15 cellular contexts compared by ENCODE assay signal in the genomic region with DNA sequence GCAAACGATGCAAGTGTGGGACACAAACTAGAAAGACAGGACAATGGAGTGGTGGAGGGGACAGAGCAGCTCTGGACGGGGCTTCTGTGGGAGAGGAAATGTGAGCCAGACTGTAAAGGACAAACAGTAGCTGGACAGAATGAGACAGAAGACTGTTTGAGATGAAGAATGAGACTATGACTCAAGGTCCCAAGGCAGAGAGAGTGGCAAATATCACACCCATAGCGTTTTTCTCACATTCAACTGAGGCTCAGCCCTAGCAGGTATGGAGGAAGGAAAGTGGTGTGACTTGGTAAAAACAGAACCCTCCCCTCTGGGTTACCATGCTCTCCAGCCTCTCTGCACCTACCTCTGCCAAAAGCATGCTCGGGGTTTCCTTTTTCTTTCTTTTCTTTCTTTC.
DNase-seq lines count a peak whose midpoint lies in the region; ATAC-seq and TF ChIP-seq lines count a peak whose summit lies in the region.
"Had no signal": no experiment of that assay in that cellular context is flagged by ENCODE, and none has a peak within 500 bp of the region (broad histone marks: within the 10 kb centered on the region; RNA-seq: fewer than 3 reads in every experiment).

No MANE protein-coding gene starts in this region.

- 0 out of 2 replicates have a peak overlapping the region, but pooled peaks have one; percentile 58 for H4K5ac ChIP-seq in IMR-90 (ENCODE audit: low read depth, low read length)

- no peak overlapping the region for H2BK5ac ChIP-seq in IMR-90 (ENCODE audit: low read depth, low read length, poor library complexity, severe bottlenecking)

- H3K27ac Mint-ChIP-seq in endodermal cell, result no peak overlapping the region
- H3K27ac Mint-ChIP-seq: activated CD4-positive, alpha-beta memory T cell treated with anti-CD3 and anti-CD28 coated beads, Interleukin-2, amount 10 ng/mL, durations not matched to agents 7 days and 5 days had no signal

- ATAC-seq in IMR-90 (ENCODE audit: low read depth) (no peak), lower lobe of right lung (no peak), upper lobe of right lung (no peak), HG03354 (IDR thresholded peaks at IDR 0.05; ENCODE audit: poor library complexity, severe bottlenecking, unreplicated experiment) (no peak)
- ATAC-seq: Panc1 had no signal

- no peaks in the 10 kb centered on the region for H3K9me3 Mint-ChIP-seq in endodermal cell
- H3K9me3 Mint-ChIP-seq: activated CD4-positive, alpha-beta memory T cell treated with anti-CD3 and anti-CD28 coated beads, Interleukin-2, amount 10 ng/mL, durations not matched to agents 7 days and 5 days; naive B cell had no signal

- no peak overlapping the region for H3K4me2 ChIP-seq in IMR-90 (ENCODE audit: low read depth, low read length)

- DNase-seq in IMR-90 (no peak), endodermal cell (peak; percentile 29), lower lobe of right lung (no peak), upper lobe of right lung (no peak), NCI-H128 (lab: John Stamatoyannopoulos, UW; ENCODE audit: unreplicated experiment) (no peak)
- DNase-seq in activated CD4-positive, alpha-beta T cell treated with anti-CD3 and anti-CD28 coated beads for 4 hours, result no peak
- DNase-seq: activated CD4-positive, alpha-beta memory T cell treated with anti-CD3 and anti-CD28 coated beads, Interleukin-2, amount 10 ng/mL, durations not matched to agents 7 days and 5 days; activated T-cell treated with anti-CD3 and anti-CD28 coated beads, Interleukin-2, amount 50 U/mL, for 48 hours; erythroblast; H7; naive B cell had no signal

- H3K27me3 Mint-ChIP-seq in endodermal cell (ENCODE audit: insufficient read depth), result no peaks in the 10 kb centered on the region

- in situ Hi-C loops in IMR-90 (cut with MboI; ENCODE audit: low sequenced_read_pairs), result no loop called here

- H3K4me3 ChIP-seq in IMR-90 (ENCODE audit: insufficient read depth, low read depth, low read length) (no peak overlapping the region), endodermal cell (ENCODE audit: low read length) (no peak overlapping the region), lower lobe of right lung (no peak overlapping the region), skeletal muscle tissue (ENCODE audit: low read length in 3 of 3) (no peak overlapping the region), upper lobe of right lung (no peak overlapping the region)
- H3K4me3 ChIP-seq: upper lobe of left lung had no signal

- H3K9me1 ChIP-seq in IMR-90 (ENCODE audit: insufficient read depth, low read length), result peaks cover 49% of the 10 kb centered on the region

- peaks cover 48% of the 10 kb centered on the region for H4K20me1 ChIP-seq in IMR-90 (ENCODE audit: insufficient read depth, low read length)

- dilution Hi-C loops in IMR-90 (cut with HindIII; ENCODE audit: low sequenced_read_pairs, unreplicated experiment), result no loop called here

- H3K27me3 ChIP-seq in IMR-90 (ENCODE audit: control insufficient read depth, insufficient read depth, low read length), result no peaks in the 10 kb centered on the region
- no peaks in the 10 kb centered on the region for H3K27me3 ChIP-seq in endodermal cell (ENCODE audit: control insufficient read depth, insufficient read depth, low read length, poor library complexity, severe bottlenecking)
- H3K27me3 ChIP-seq in lower lobe of right lung (ENCODE audit: low read depth), result no peaks in the 10 kb centered on the region
- H3K27me3 ChIP-seq in skeletal muscle tissue (ENCODE audit: control insufficient read depth in 3 of 3, insufficient read depth in 3 of 3, low read length in 3 of 3), result no peaks in the 10 kb centered on the region
- H3K27me3 ChIP-seq in upper lobe of right lung, result no peaks in the 10 kb centered on the region
- H3K27me3 ChIP-seq: upper lobe of left lung had no signal

- H2AFZ ChIP-seq in IMR-90 (replicated peaks; ENCODE audit: low read length, poor library complexity), result no peak overlapping the region

- H3K4ac ChIP-seq in IMR-90 (ENCODE audit: low read depth, low read length), result peak overlapping the region; percentile 57; the same call in 1 of the 2 replicates

- no peak overlapping the region for H2BK15ac ChIP-seq in IMR-90 (ENCODE audit: low read depth, low read length)

- TF ChIP-seq CTCF in IMR-90 (conservative IDR thresholded peaks at IDR 0.05; ENCODE audit: low read depth, low read length) (no peak), endodermal cell (conservative IDR thresholded peaks at IDR 0.05) (no peak), lower lobe of right lung (IDR thresholded peaks at IDR 0.05) (no peak), upper lobe of right lung (IDR thresholded peaks at IDR 0.05) (no peak)

- H2AK9ac ChIP-seq in IMR-90 (replicated peaks; ENCODE audit: low read depth, low read length, poor library complexity), result no peak overlapping the region

- CTCF ChIA-PET in IMR-90 (lab: Yijun Ruan, JAX), result no interaction called here

- H2BK20ac ChIP-seq in IMR-90 (ENCODE audit: low read depth, low read length), result no peak overlapping the region

- 86% methylated on average over 1 of the region's 4 CpGs; no CpG with 5 or more reads in 1 of the 2 experiments for WGBS in IMR-90 (ENCODE audit: extremely low coverage in 2 of 2, insufficient read length in 1 of 2), 2 experiments
- 93% methylated on average over 2 to 3 of the region's 4 CpGs for WGBS in endodermal cell (ENCODE audit: insufficient coverage in 1 of 2, insufficient read length in 1 of 2), 2 experiments

- 0 out of 2 replicates have a peak overlapping the region, but pooled peaks have one; percentile 38 for H4K91ac ChIP-seq in IMR-90 (ENCODE audit: insufficient read depth, low read depth, low read length)

- H3K18ac ChIP-seq in IMR-90 (ENCODE audit: low read depth, low read length), result peak overlapping the region; percentile 42

- H3K4me1 ChIP-seq in IMR-90 (ENCODE audit: control insufficient read depth, insufficient read depth, low read length) (peaks cover 17% of the 10 kb centered on the region), endodermal cell (ENCODE audit: control insufficient read depth, insufficient read depth, low read length) (peaks cover 16% of the 10 kb centered on the region), lower lobe of right lung (peaks cover 21% of the 10 kb centered on the region), skeletal muscle tissue (ENCODE audit: control insufficient read depth in 3 of 3, insufficient read depth in 3 of 3, low read length in 3 of 3) (peaks cover 43 to 53% (median 45%) of the 10 kb centered on the region in 3 donors), upper lobe of right lung (peaks cover 21% of the 10 kb centered on the region)

- H3K4me3 Mint-ChIP-seq in endodermal cell, result no peak overlapping the region
- H3K4me3 Mint-ChIP-seq: activated CD4-positive, alpha-beta memory T cell treated with anti-CD3 and anti-CD28 coated beads, Interleukin-2, amount 10 ng/mL, durations not matched to agents 7 days and 5 days; naive B cell had no signal

- H3K9ac ChIP-seq in IMR-90 (ENCODE audit: low read depth, low read length), result no peak overlapping the region
- H3K9ac ChIP-seq in endodermal cell (ENCODE audit: extremely low read depth, low read length, poor library complexity, severe bottlenecking), result no peak overlapping the region
- H3K9ac ChIP-seq in skeletal muscle tissue (ENCODE audit: low read depth in 1 of 3, low read length in 3 of 3), result peak overlapping the region in 1 of 3 donors; percentile 22

- no peak overlapping the region for H4K8ac ChIP-seq in IMR-90 (ENCODE audit: low read depth in 2 of 2, low read length in 2 of 2)

- peaks cover 40 to 81% of the 10 kb centered on the region in 2 experiments for H3K79me1 ChIP-seq in IMR-90 (ENCODE audit: low read depth in 1 of 2, low read length in 2 of 2)

- intact Hi-C loops in IMR-90 (cut with micrococcal nuclease), result no loop called here
- intact Hi-C loops in lower lobe of right lung (cut with DNase I), result no loop called here
- intact Hi-C loops in upper lobe of right lung (cut with DNase I), result no loop called here

- H3K56ac ChIP-seq in IMR-90 (ENCODE audit: extremely low read depth, insufficient read depth, low read length), result no peak overlapping the region

- peaks cover 17% of the 10 kb centered on the region for H3K36me3 ChIP-seq in IMR-90 (ENCODE audit: control insufficient read depth, insufficient read depth, low read length)
- H3K36me3 ChIP-seq in endodermal cell (ENCODE audit: control insufficient read depth, insufficient read depth, low read length), result peaks cover 37% of the 10 kb centered on the region
- H3K36me3 ChIP-seq in lower lobe of right lung, result no peaks in the 10 kb centered on the region
- no peaks in the 10 kb centered on the region for H3K36me3 ChIP-seq in skeletal muscle tissue (ENCODE audit: control insufficient read depth in 3 of 3, insufficient read depth in 3 of 3, low read length in 3 of 3)
- H3K36me3 ChIP-seq in upper lobe of right lung, result no peaks in the 10 kb centered on the region

- H3K36me3 Mint-ChIP-seq in endodermal cell (ENCODE audit: low read depth), result peaks cover 13% of the 10 kb centered on the region
- H3K36me3 Mint-ChIP-seq: naive B cell had no signal

- no peak overlapping the region for H2BK120ac ChIP-seq in IMR-90 (ENCODE audit: low read depth, low read length)

- H3K14ac ChIP-seq in IMR-90 (replicated peaks; ENCODE audit: low read depth, low read length), result peak overlapping the region; percentile 10; the same call in 1 of the 2 replicates

- TF ChIP-seq POLR2A in IMR-90 (IDR thresholded peaks at IDR 0.05; ENCODE audit: low read depth, low read length), result no peak

- H3K27ac ChIP-seq in IMR-90 (ENCODE audit: insufficient read depth, low read length) (no peak overlapping the region), endodermal cell (ENCODE audit: low read depth, low read length) (no peak overlapping the region), lower lobe of right lung (peak overlapping the region; percentile 27), skeletal muscle tissue (ENCODE audit: low read depth, low read length) (peak overlapping the region; percentile 77), upper lobe of right lung (no peak overlapping the region)

- no TSS peak for BruUV-seq in IMR-90 (replicated peaks; lab: Mats Ljungman, UMichigan)

- peaks cover 17% of the 10 kb centered on the region for H3K4me1 Mint-ChIP-seq in endodermal cell
- H3K4me1 Mint-ChIP-seq: naive B cell had no signal

- TF ChIP-seq RAD21 in IMR-90 (IDR thresholded peaks at IDR 0.05; ENCODE audit: low read length), result no peak

- no peaks in the 10 kb centered on the region for H3K9me3 ChIP-seq in IMR-90 (ENCODE audit: control insufficient read depth, insufficient read depth, low read length)
- no peaks in the 10 kb centered on the region for H3K9me3 ChIP-seq in endodermal cell (ENCODE audit: control insufficient read depth, low read length)
- no peaks in the 10 kb centered on the region for H3K9me3 ChIP-seq in lower lobe of right lung
- H3K9me3 ChIP-seq in skeletal muscle tissue (ENCODE audit: control insufficient read depth in 3 of 3, low read length in 3 of 3), result no peaks in the 10 kb centered on the region
- no peaks in the 10 kb centered on the region for H3K9me3 ChIP-seq in upper lobe of right lung
- H3K9me3 ChIP-seq: upper lobe of left lung had no signal

- peak overlapping the region; percentile 83 for H3K23ac ChIP-seq in IMR-90 (ENCODE audit: low read depth, low read length)

- no peak overlapping the region for H2AK5ac ChIP-seq in IMR-90 (ENCODE audit: low read depth, low read length)

- POLR2A ChIA-PET in IMR-90 (lab: Charles Lee; ENCODE audit: unreplicated experiment), result no interaction called here

TF ChIP-seq in IMR-90, 13 proteins besides CTCF, POLR2A, EP300 and RAD21 (continues in another document):
- TF ChIP-seq MXI1 (IDR thresholded peaks at IDR 0.05; ENCODE audit: borderline replicate concordance, low read depth, low read length), result no peak

Comparison
In these comparisons a context has a peak if more than half of its experiments do, and no peak if none do; other contexts are left out.
1. H3K27ac ChIP-seq: peak in lower lobe of right lung (single experiment) and skeletal muscle tissue (single experiment); none in IMR-90 (single experiment), endodermal cell (single experiment) and upper lobe of right lung (single experiment).